In the genomic region with DNA sequence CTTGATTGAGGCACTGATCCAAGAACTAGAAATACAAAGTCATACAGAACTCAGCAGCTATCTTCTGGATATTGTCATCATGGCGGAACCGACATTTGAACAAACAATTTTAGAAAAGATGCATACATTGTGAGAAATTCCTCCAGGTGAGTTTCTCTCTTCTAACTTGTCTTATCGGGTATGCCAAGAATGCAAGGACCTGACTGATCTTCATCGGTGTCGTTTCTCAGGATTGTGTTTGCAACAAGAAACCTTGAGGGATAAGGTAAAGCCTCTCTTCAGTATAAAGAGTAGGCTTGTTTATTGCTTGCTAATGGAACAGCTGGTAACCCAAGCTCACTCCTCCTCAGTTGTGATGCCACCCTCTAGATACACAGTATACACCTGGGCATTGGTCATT, we compare ENCODE assay signal across 2 cellular contexts.
TF ChIP-seq lines count a peak whose summit lies in the region.

No MANE protein-coding gene starts in this region.

TF ChIP-seq in GM23338, 12 proteins besides CTCF, POLR2A, EP300 and RAD21 (continued from another document and continues in another):
- TF ChIP-seq, protein P1, sequence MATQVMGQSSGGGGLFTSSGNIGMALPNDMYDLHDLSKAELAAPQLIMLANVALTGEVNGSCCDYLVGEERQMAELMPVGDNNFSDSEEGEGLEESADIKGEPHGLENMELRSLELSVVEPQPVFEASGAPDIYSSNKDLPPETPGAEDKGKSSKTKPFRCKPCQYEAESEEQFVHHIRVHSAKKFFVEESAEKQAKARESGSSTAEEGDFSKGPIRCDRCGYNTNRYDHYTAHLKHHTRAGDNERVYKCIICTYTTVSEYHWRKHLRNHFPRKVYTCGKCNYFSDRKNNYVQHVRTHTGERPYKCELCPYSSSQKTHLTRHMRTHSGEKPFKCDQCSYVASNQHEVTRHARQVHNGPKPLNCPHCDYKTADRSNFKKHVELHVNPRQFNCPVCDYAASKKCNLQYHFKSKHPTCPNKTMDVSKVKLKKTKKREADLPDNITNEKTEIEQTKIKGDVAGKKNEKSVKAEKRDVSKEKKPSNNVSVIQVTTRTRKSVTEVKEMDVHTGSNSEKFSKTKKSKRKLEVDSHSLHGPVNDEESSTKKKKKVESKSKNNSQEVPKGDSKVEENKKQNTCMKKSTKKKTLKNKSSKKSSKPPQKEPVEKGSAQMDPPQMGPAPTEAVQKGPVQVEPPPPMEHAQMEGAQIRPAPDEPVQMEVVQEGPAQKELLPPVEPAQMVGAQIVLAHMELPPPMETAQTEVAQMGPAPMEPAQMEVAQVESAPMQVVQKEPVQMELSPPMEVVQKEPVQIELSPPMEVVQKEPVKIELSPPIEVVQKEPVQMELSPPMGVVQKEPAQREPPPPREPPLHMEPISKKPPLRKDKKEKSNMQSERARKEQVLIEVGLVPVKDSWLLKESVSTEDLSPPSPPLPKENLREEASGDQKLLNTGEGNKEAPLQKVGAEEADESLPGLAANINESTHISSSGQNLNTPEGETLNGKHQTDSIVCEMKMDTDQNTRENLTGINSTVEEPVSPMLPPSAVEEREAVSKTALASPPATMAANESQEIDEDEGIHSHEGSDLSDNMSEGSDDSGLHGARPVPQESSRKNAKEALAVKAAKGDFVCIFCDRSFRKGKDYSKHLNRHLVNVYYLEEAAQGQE (IDR thresholded peaks at IDR 0.05; ENCODE audit: unreplicated experiment): no peak
- TF ChIP-seq POLR2AphosphoS5 (IDR thresholded peaks at IDR 0.05; ENCODE audit: low read depth): no peak
- TF ChIP-seq JUNB (IDR thresholded peaks at IDR 0.05; ENCODE audit: unreplicated experiment): no peak
- no peak for TF ChIP-seq STAT1 (IDR thresholded peaks at IDR 0.05; ENCODE audit: unreplicated experiment)
- no peak for TF ChIP-seq ZNF114 (CRISPR knock-in tag; IDR thresholded peaks at IDR 0.05)
- no peak for TF ChIP-seq ETS1 (IDR thresholded peaks at IDR 0.05)
- TF ChIP-seq NANOG (IDR thresholded peaks at IDR 0.05; ENCODE audit: borderline replicate concordance): no peak
- TF ChIP-seq EZH2 (IDR thresholded peaks at IDR 0.05; ENCODE audit: low read depth, unreplicated experiment): no peak
- no peak for TF ChIP-seq ZNF331 (CRISPR knock-in tag; IDR thresholded peaks at IDR 0.05; ENCODE audit: low read depth)
- TF ChIP-seq, protein P2, sequence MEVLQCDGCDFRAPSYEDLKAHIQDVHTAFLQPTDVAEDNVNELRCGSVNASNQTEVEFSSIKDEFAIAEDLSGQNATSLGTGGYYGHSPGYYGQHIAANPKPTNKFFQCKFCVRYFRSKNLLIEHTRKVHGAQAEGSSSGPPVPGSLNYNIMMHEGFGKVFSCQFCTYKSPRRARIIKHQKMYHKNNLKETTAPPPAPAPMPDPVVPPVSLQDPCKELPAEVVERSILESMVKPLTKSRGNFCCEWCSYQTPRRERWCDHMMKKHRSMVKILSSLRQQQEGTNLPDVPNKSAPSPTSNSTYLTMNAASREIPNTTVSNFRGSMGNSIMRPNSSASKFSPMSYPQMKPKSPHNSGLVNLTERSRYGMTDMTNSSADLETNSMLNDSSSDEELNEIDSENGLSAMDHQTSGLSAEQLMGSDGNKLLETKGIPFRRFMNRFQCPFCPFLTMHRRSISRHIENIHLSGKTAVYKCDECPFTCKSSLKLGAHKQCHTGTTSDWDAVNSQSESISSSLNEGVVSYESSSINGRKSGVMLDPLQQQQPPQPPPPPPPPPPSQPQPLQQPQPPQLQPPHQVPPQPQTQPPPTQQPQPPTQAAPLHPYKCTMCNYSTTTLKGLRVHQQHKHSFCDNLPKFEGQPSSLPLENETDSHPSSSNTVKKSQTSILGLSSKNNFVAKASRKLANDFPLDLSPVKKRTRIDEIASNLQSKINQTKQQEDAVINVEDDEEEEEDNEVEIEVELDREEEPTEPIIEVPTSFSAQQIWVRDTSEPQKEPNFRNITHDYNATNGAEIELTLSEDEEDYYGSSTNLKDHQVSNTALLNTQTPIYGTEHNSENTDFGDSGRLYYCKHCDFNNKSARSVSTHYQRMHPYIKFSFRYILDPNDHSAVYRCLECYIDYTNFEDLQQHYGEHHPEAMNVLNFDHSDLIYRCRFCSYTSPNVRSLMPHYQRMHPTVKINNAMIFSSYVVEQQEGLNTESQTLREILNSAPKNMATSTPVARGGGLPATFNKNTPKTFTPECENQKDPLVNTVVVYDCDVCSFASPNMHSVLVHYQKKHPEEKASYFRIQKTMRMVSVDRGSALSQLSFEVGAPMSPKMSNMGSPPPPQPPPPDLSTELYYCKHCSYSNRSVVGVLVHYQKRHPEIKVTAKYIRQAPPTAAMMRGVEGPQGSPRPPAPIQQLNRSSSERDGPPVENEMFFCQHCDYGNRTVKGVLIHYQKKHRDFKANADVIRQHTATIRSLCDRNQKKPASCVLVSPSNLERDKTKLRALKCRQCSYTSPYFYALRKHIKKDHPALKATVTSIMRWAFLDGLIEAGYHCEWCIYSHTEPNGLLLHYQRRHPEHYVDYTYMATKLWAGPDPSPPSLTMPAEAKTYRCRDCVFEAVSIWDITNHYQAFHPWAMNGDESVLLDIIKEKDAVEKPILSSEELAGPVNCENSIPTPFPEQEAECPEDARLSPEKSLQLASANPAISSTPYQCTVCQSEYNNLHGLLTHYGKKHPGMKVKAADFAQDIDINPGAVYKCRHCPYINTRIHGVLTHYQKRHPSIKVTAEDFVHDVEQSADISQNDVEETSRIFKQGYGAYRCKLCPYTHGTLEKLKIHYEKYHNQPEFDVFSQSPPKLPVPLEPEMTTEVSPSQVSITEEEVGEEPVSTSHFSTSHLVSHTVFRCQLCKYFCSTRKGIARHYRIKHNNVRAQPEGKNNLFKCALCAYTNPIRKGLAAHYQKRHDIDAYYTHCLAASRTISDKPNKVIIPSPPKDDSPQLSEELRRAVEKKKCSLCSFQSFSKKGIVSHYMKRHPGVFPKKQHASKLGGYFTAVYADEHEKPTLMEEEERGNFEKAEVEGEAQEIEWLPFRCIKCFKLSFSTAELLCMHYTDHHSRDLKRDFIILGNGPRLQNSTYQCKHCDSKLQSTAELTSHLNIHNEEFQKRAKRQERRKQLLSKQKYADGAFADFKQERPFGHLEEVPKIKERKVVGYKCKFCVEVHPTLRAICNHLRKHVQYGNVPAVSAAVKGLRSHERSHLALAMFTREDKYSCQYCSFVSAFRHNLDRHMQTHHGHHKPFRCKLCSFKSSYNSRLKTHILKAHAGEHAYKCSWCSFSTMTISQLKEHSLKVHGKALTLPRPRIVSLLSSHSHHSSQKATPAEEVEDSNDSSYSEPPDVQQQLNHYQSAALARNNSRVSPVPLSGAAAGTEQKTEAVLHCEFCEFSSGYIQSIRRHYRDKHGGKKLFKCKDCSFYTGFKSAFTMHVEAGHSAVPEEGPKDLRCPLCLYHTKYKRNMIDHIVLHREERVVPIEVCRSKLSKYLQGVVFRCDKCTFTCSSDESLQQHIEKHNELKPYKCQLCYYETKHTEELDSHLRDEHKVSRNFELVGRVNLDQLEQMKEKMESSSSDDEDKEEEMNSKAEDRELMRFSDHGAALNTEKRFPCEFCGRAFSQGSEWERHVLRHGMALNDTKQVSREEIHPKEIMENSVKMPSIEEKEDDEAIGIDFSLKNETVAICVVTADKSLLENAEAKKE (CRISPR knock-in tag; IDR thresholded peaks at IDR 0.05): no peak

TF ChIP-seq in GM12878, 131 proteins besides CTCF, POLR2A, EP300 and RAD21 (continued from another document):
- no peak for TF ChIP-seq EZH2 (IDR thresholded peaks at IDR 0.05; ENCODE audit: borderline replicate concordance, control insufficient read depth, low read depth, low read length)
TF ChIP-seq in GM12878: peak in this region for 0.
